In the genomic region with DNA sequence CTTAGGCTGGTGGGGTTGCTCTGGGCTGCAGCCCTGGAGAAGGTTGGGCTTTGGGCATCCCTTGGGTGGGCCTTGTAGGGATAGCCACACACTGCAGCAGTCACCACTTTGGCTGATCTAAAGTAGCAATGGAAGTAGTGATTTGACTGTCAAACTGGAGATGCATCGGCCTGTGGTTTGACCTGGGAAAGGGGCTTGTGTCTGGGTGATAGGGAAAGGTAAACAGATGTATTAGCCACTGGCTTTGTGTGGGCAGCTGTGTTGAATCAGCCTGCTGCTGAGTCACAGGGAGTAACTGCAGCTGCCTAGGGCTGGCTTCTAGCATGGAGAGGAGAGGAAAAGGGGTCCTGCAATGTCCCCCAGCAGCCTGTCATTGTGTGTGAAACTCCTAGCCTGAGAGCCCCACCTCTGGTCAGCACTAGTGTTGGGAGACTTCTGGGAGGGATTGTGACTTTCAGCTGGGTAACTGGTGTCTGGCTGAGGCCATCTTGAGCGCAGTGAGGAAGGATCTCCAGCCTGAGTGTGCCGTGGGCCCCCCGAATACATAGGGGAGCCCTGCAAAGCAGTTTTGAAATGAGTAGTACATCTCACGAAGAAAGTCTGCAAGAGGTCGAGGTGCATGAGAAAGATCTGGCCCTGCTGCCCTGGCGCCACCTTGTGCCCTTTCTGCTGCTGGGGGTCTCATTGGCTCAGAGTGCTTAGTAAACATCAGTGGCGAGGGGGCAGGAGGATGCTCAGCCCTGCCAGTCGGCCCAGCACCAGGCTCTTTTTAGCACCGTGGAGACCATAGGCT, we compare ENCODE assay signal across 8 cellular contexts.
DNase-seq lines count a peak whose midpoint lies in the region; ATAC-seq lines count a peak whose summit lies in the region.

No MANE protein-coding gene starts in this region.

- DNase-seq in DMS153 treated with DMSO at 0.1 percent for 48 hours (lab: John Stamatoyannopoulos, UW; ENCODE audit: unreplicated experiment): peak; percentile 14
- peak; percentile 88 for DNase-seq in RPMI7951 (ENCODE audit: low read depth)
- DNase-seq in iPS-NIHi7 (ENCODE audit: extremely low spot score): peak; percentile 66
- no peak for DNase-seq in activated CD8-positive, alpha-beta memory T cell treated with anti-CD3 and anti-CD28 coated beads, Interleukin-2, amount 50 U/mL, for 4 hours

- ATAC-seq in GM21526 (IDR thresholded peaks at IDR 0.05; ENCODE audit: low FRiP score, unreplicated experiment) (peak; percentile 51), HG03521 (IDR thresholded peaks at IDR 0.05; ENCODE audit: unreplicated experiment) (no peak), GM18873 (IDR thresholded peaks at IDR 0.05; ENCODE audit: low FRiP score, unreplicated experiment) (no peak), HG02840 (IDR thresholded peaks at IDR 0.05; ENCODE audit: low FRiP score, unreplicated experiment) (no peak)
